38 cellular contexts compared by ENCODE assay signal in genomic region chr10:17689137-17689536, GRCh38.
"Had no signal": no experiment of that assay in that cellular context is flagged by ENCODE, and none has a peak within 500 bp of the region (broad histone marks: within the 10 kb centered on the region; RNA-seq: fewer than 3 reads in every experiment).

No MANE protein-coding gene starts in this region.

- H3K9me3 Mint-ChIP-seq: activated CD4-positive, alpha-beta memory T cell treated with anti-CD3 and anti-CD28 coated beads, Interleukin-2, amount 10 ng/mL, durations not matched to agents 7 days and 5 days; activated CD4-positive, alpha-beta T cell treated with anti-CD3 and anti-CD28 coated beads, Interleukin-2, amount 10 ng/mL, durations not matched to agents 7 days and 5 days; activated naive CD8-positive, alpha-beta T cell treated with anti-CD3 and anti-CD28 coated beads, Interleukin-2, amount 10 ng/mL, durations not matched to agents 7 days and 5 days; activated naive CD8-positive, alpha-beta T cell treated with anti-CD3 and anti-CD28 coated beads, Interleukin-2, amount 50 U/mL, for 24 hours; activated T-cell treated with anti-CD3 and anti-CD28 coated beads, Interleukin-2, amount 50 U/mL, for 24 hours; activated T-helper 2 cell treated with anti-CD3 and anti-CD28 coated beads, Interferon-gamma antibody, Interleukin-2, Interleukin-4, amounts not matched to agents 10 μg/mL and 5 μg/mL and 100 μg/mL, durations not matched to agents 14 hours and 24 hours and 36 hours; central memory CD8-positive, alpha-beta T cell; T-helper 1 cell treated with Interleukin-12 subunit alpha and Interleukin-12 subunit beta and Interleukin-4 antibody, amounts not matched to agents 30 μg/mL and 1 μg/mL, for 36 hours; T-helper 2 cell treated with Interferon-gamma antibody and Interleukin-4, amounts not matched to agents 5 μg/mL and 100 μg/mL, for 36 hours; WTC11 had no signal

- H3K27me3 ChIP-seq: body of pancreas, brain microvascular endothelial cell, breast epithelium had no signal

- H3K4me1 ChIP-seq: body of pancreas, breast epithelium had no signal

- ATAC-seq: activated CD4-positive, alpha-beta T cell treated with anti-CD3 and anti-CD28 coated beads for 36 hours; activated CD4-positive, CD25-positive, alpha-beta regulatory T cell treated with anti-CD3 and anti-CD28 coated beads, Interleukin-2, amount 50 U/mL, for 24 hours; activated CD8-positive, alpha-beta memory T cell treated with anti-CD3 and anti-CD28 coated beads, Interleukin-2, amount 10 ng/mL, durations not matched to agents 7 days and 5 days; activated CD8-positive, alpha-beta T cell treated with anti-CD3 and anti-CD28 coated beads, Interleukin-2, amount 10 ng/mL, durations not matched to agents 7 days and 5 days; activated naive CD8-positive, alpha-beta T cell treated with anti-CD3 and anti-CD28 coated beads, Interleukin-2, amount 50 U/mL, for 24 hours; body of pancreas; WTC11 had no signal

- H3K4me3 ChIP-seq: body of pancreas, breast epithelium had no signal

- H3K9me3 ChIP-seq: body of pancreas, breast epithelium had no signal

- H3K27me3 Mint-ChIP-seq: activated CD4-positive, alpha-beta memory T cell treated with anti-CD3 and anti-CD28 coated beads, Interleukin-2, amount 10 ng/mL, durations not matched to agents 7 days and 5 days; activated CD4-positive, alpha-beta T cell treated with anti-CD3 and anti-CD28 coated beads for 36 hours; activated CD4-positive, alpha-beta T cell treated with anti-CD3 and anti-CD28 coated beads, Interleukin-2, amount 10 ng/mL, durations not matched to agents 7 days and 5 days; activated CD8-positive, alpha-beta memory T cell treated with anti-CD3 and anti-CD28 coated beads, Interleukin-2, amount 10 ng/mL, durations not matched to agents 7 days and 5 days; activated naive CD8-positive, alpha-beta T cell treated with anti-CD3 and anti-CD28 coated beads, Interleukin-2, amount 10 ng/mL, durations not matched to agents 7 days and 5 days; activated naive CD8-positive, alpha-beta T cell treated with anti-CD3 and anti-CD28 coated beads, Interleukin-2, amount 50 U/mL, for 24 hours; activated T-cell treated with anti-CD3 and anti-CD28 coated beads, Interleukin-2, amount 50 U/mL, for 24 hours; central memory CD8-positive, alpha-beta T cell had no signal

- H3K27ac ChIP-seq: body of pancreas, brain microvascular endothelial cell, breast epithelium, WERI-Rb-1 had no signal

- H3K36me3 ChIP-seq: breast epithelium, WERI-Rb-1 had no signal

- FAIRE-seq: astrocyte, colon had no signal

- H3K27ac Mint-ChIP-seq: activated CD4-positive, alpha-beta memory T cell treated with anti-CD3 and anti-CD28 coated beads, Interleukin-2, amount 10 ng/mL, durations not matched to agents 7 days and 5 days; activated CD4-positive, alpha-beta T cell treated with anti-CD3 and anti-CD28 coated beads for 36 hours; activated CD4-positive, alpha-beta T cell treated with anti-CD3 and anti-CD28 coated beads, Interleukin-2, amount 10 ng/mL, durations not matched to agents 7 days and 5 days; activated CD8-positive, alpha-beta memory T cell treated with anti-CD3 and anti-CD28 coated beads, Interleukin-2, amount 10 ng/mL, durations not matched to agents 7 days and 5 days; activated CD8-positive, alpha-beta T cell treated with anti-CD3 and anti-CD28 coated beads, Interleukin-2, amount 10 ng/mL, durations not matched to agents 7 days and 5 days; activated naive CD8-positive, alpha-beta T cell treated with anti-CD3 and anti-CD28 coated beads, Interleukin-2, amount 10 ng/mL, durations not matched to agents 7 days and 5 days; activated naive CD8-positive, alpha-beta T cell treated with anti-CD3 and anti-CD28 coated beads, Interleukin-2, amount 50 U/mL, for 24 hours; activated T-cell treated with anti-CD3 and anti-CD28 coated beads, Interleukin-2, amount 50 U/mL, for 24 hours; T-helper 1 cell treated with Interleukin-12 subunit alpha and Interleukin-12 subunit beta and Interleukin-4 antibody, amounts not matched to agents 30 μg/mL and 1 μg/mL, for 36 hours; T-helper 2 cell treated with Interferon-gamma antibody and Interleukin-4, amounts not matched to agents 5 μg/mL and 100 μg/mL, for 36 hours had no signal

- DNase-seq: activated CD4-positive, alpha-beta memory T cell treated with anti-CD3 and anti-CD28 coated beads, Interleukin-2, amount 10 ng/mL, durations not matched to agents 7 days and 5 days; activated CD4-positive, alpha-beta T cell treated with anti-CD3 and anti-CD28 coated beads for 1 hour; activated CD4-positive, alpha-beta T cell treated with anti-CD3 and anti-CD28 coated beads for 36 hours; activated CD4-positive, alpha-beta T cell treated with anti-CD3 and anti-CD28 coated beads for 48 hours; activated CD4-positive, alpha-beta T cell treated with anti-CD3 and anti-CD28 coated beads, Interleukin-2, amount 10 ng/mL, durations not matched to agents 7 days and 5 days; activated CD4-positive, alpha-beta T cell treated with anti-CD3 and anti-CD28 coated beads, Interleukin-2, amount 50 U/mL, for 48 hours; activated CD4-positive, CD25-positive, alpha-beta regulatory T cell; activated CD8-positive, alpha-beta memory T cell treated with anti-CD3 and anti-CD28 coated beads for 24 hours; activated CD8-positive, alpha-beta memory T cell treated with anti-CD3 and anti-CD28 coated beads, Interleukin-2, amount 10 ng/mL, durations not matched to agents 7 days and 5 days; activated CD8-positive, alpha-beta memory T cell treated with anti-CD3 and anti-CD28 coated beads, Interleukin-2, amount 50 U/mL, for 48 hours; activated CD8-positive, alpha-beta T cell treated with anti-CD3 and anti-CD28 coated beads, Interleukin-2, amount 10 ng/mL, durations not matched to agents 7 days and 5 days; activated effector memory CD4-positive, alpha-beta T cell treated with Interleukin-2 at 50 U/mL for 16 hours; activated gamma-delta T cell; activated naive CD4-positive, alpha-beta T cell treated with anti-CD3 and anti-CD28 coated beads, Interleukin-2, amount 50 U/mL, for 16 hours; activated naive CD4-positive, alpha-beta T cell treated with Interleukin-2 at 50 U/mL for 16 hours; activated naive CD8-positive, alpha-beta T cell treated with anti-CD3 and anti-CD28 coated beads, Interleukin-2, amount 10 ng/mL, durations not matched to agents 7 days and 5 days; activated naive CD8-positive, alpha-beta T cell treated with anti-CD3 and anti-CD28 coated beads, Interleukin-2, amount 50 U/mL, for 24 hours; activated T-cell treated with anti-CD3 and anti-CD28 coated beads, Interleukin-2, amount 50 U/mL, for 24 hours; activated T-cell treated with anti-CD3 and anti-CD28 coated beads, Interleukin-2, amount 50 U/mL, for 48 hours; aorta; body of pancreas; brain microvascular endothelial cell; caudate nucleus; cerebellar nuclear complex; SW 1271; T-helper 1 cell; T-helper 2 cell; T-helper 9 cell; WERI-Rb-1 had no signal

- H3K4me3 Mint-ChIP-seq: activated CD4-positive, alpha-beta memory T cell treated with anti-CD3 and anti-CD28 coated beads, Interleukin-2, amount 10 ng/mL, durations not matched to agents 7 days and 5 days; activated CD4-positive, alpha-beta T cell treated with anti-CD3 and anti-CD28 coated beads for 36 hours; activated CD4-positive, alpha-beta T cell treated with anti-CD3 and anti-CD28 coated beads, Interleukin-2, amount 10 ng/mL, durations not matched to agents 7 days and 5 days; activated CD8-positive, alpha-beta memory T cell treated with anti-CD3 and anti-CD28 coated beads, Interleukin-2, amount 10 ng/mL, durations not matched to agents 7 days and 5 days; activated CD8-positive, alpha-beta T cell treated with anti-CD3 and anti-CD28 coated beads, Interleukin-2, amount 10 ng/mL, durations not matched to agents 7 days and 5 days; activated naive CD8-positive, alpha-beta T cell treated with anti-CD3 and anti-CD28 coated beads, Interleukin-2, amount 10 ng/mL, durations not matched to agents 7 days and 5 days; activated naive CD8-positive, alpha-beta T cell treated with anti-CD3 and anti-CD28 coated beads, Interleukin-2, amount 50 U/mL, for 24 hours; activated T-cell treated with anti-CD3 and anti-CD28 coated beads, Interleukin-2, amount 50 U/mL, for 24 hours; central memory CD8-positive, alpha-beta T cell; T-helper 1 cell treated with Interleukin-12 subunit alpha and Interleukin-12 subunit beta and Interleukin-4 antibody, amounts not matched to agents 30 μg/mL and 1 μg/mL, for 36 hours; T-helper 2 cell treated with Interferon-gamma antibody and Interleukin-4, amounts not matched to agents 5 μg/mL and 100 μg/mL, for 36 hours; WTC11 had no signal
